Comparison of ENCODE assay signal across 19 cellular contexts in genomic region chr22:27676545-27677188, GRCh38.
DNase-seq lines count a peak whose midpoint lies in the region; ATAC-seq and TF ChIP-seq lines count a peak whose summit lies in the region.
"Had no signal": no experiment of that assay in that cellular context is flagged by ENCODE, and none has a peak within 500 bp of the region (broad histone marks: within the 10 kb centered on the region; RNA-seq: fewer than 3 reads in every experiment).

No MANE protein-coding gene starts in this region.

- TF ChIP-seq POLR2A in upper lobe of left lung (IDR thresholded peaks at IDR 0.05): no peak

- H3K27me3 Mint-ChIP-seq in chondrocyte (ENCODE audit: low read depth) (no peaks in the 10 kb centered on the region), nephron (ENCODE audit: low read depth) (peaks cover 72% of the 10 kb centered on the region)
- H3K27me3 Mint-ChIP-seq: CD4-positive, CD25-positive, alpha-beta regulatory T cell had no signal

- ATAC-seq in GM18868 (IDR thresholded peaks at IDR 0.05; ENCODE audit: unreplicated experiment) (no peak), upper lobe of left lung (ENCODE audit: low FRiP score in 2 of 2) (no peak)
- ATAC-seq: SK-N-SH treated with all-trans-retinoic acid at 6 μM for 48 hours had no signal

- CTCF ChIA-PET in HEK293 (lab: Yijun Ruan, JAX): interaction anchor here (1.2 kb wide), 1 partner anchor 11 kb away, joined by 3 read pairs; no protein-coding TSS in a partner anchor

- H3K4me1 Mint-ChIP-seq in chondrocyte (ENCODE audit: low read depth) (peaks cover 56% of the 10 kb centered on the region), nephron (peaks cover 46% of the 10 kb centered on the region)

- no peaks in the 10 kb centered on the region for H3K4me1 ChIP-seq in HEK293 (ENCODE audit: control insufficient read depth, insufficient read depth, low read length)
- H3K4me1 ChIP-seq in upper lobe of left lung: peaks cover 0 to 7% (median 5%) of the 10 kb centered on the region in 4 donors

- POLR2A ChIA-PET in HEK293 (lab: Yijun Ruan, JAX): no interaction called here

- H3K9me3 ChIP-seq in HEK293 (ENCODE audit: control insufficient read depth, insufficient read depth, low read depth, low read length) (no peaks in the 10 kb centered on the region), upper lobe of left lung (peaks cover 0 to 4% (median 0%) of the 10 kb centered on the region in 4 donors)
- H3K9me3 ChIP-seq: HAP-1 had no signal

- in situ Hi-C loops in GM13976 (cut with MboI; ENCODE audit: low sequenced_read_pairs, unreplicated experiment): no loop called here

- H3K4me3 Mint-ChIP-seq in chondrocyte (ENCODE audit: unreplicated experiment) (no peak overlapping the region), nephron (peak overlapping the region in 1 of 3 experiments; percentile 14)
- H3K4me3 Mint-ChIP-seq: CD4-positive, CD25-positive, alpha-beta regulatory T cell had no signal

- H3K36me3 ChIP-seq in HEK293 (ENCODE audit: control insufficient read depth in 2 of 2, insufficient read depth in 1 of 2, low read length in 2 of 2) (no peaks in the 10 kb centered on the region), upper lobe of left lung (no peaks in the 10 kb centered on the region)
- H3K36me3 ChIP-seq: HAP-1 had no signal

- TF ChIP-seq CTCF in HEK293 (tag by site-specific recombination; IDR thresholded peaks at IDR 0.05) (no peak), chondrocyte (IDR thresholded peaks at IDR 0.05) (no peak), nephron (IDR thresholded peaks at IDR 0.05; ENCODE audit: unreplicated experiment in 3 of 3) (no peak), upper lobe of left lung (IDR thresholded peaks at IDR 0.05) (no peak), GM13976 (IDR thresholded peaks at IDR 0.05; ENCODE audit: borderline replicate concordance, control extremely low read depth, extremely low read depth, insufficient read depth, missing control alignments) (no peak)

- peaks cover 9% of the 10 kb centered on the region for H3K9me3 Mint-ChIP-seq in chondrocyte (ENCODE audit: low read depth)
- peaks cover 6% of the 10 kb centered on the region for H3K9me3 Mint-ChIP-seq in nephron

- H3K27ac Mint-ChIP-seq in chondrocyte (ENCODE audit: unreplicated experiment) (peak overlapping the region; percentile 74), nephron (peak overlapping the region; percentile 55 to 78 (median 71))
- H3K27ac Mint-ChIP-seq: CD4-positive, CD25-positive, alpha-beta regulatory T cell had no signal

- peaks cover 2% of the 10 kb centered on the region for H3K36me3 Mint-ChIP-seq in chondrocyte (ENCODE audit: low read depth)
- H3K36me3 Mint-ChIP-seq in nephron (ENCODE audit: low read depth): no peaks in the 10 kb centered on the region
- H3K36me3 Mint-ChIP-seq: CD4-positive, CD25-positive, alpha-beta regulatory T cell had no signal

- DNase-seq in NAMALWA (ENCODE audit: low spot score): peak; percentile 7
- no peak for DNase-seq in chondrocyte (ENCODE audit: low spot score)
- no peak for DNase-seq in upper lobe of left lung
- no peak for DNase-seq in GM13976 (ENCODE audit: low spot score)
- DNase-seq: CD4-positive, CD25-positive, alpha-beta regulatory T cell; GM23248; MM.1S; NCI-H1092; NCI-H1436; NCI-H187 treated with DMSO at 0.1 percent for 48 hours; NCI-H2107; PC-9; RPMI8226; SIG-M5 had no signal

- H3K4me3 ChIP-seq in HEK293 (ENCODE audit: low read depth, low read length): no peak overlapping the region
- no peak overlapping the region for H3K4me3 ChIP-seq in upper lobe of left lung
- H3K4me3 ChIP-seq: GM23248, HAP-1, PC-9 had no signal

- no peak for TF ChIP-seq EP300 in upper lobe of left lung (IDR thresholded peaks at IDR 0.05)

- H3K27ac ChIP-seq in HEK293 (ENCODE audit: extremely low read depth, low read depth, low read length) (no peak overlapping the region), upper lobe of left lung (no peak overlapping the region)
- H3K27ac ChIP-seq: GM23248, PC-9 had no signal

- no peaks in the 10 kb centered on the region for H3K27me3 ChIP-seq in upper lobe of left lung

- WGBS in upper lobe of left lung, 2 donors: 86 to 92% methylated on average over 4 of the region's 4 CpGs

TF ChIP-seq in HEK293, 187 proteins besides CTCF, POLR2A, EP300 and RAD21:
- TF ChIP-seq TRIM28 (IDR thresholded peaks at IDR 0.05; ENCODE audit: borderline replicate concordance, low read length) (peak; percentile 92; the same call in 1 of the 2 replicates), SETDB1 (IDR thresholded peaks at IDR 0.05; ENCODE audit: insufficient read length, low read length) (peak; percentile 92), ZNF146 (tag by site-specific recombination; IDR thresholded peaks at IDR 0.05) (no peak), ZNF677 (tag by site-specific recombination; IDR thresholded peaks at IDR 0.05) (peak; percentile 99)
